ENCODE assay signal across 9 cellular contexts in the genomic region with DNA sequence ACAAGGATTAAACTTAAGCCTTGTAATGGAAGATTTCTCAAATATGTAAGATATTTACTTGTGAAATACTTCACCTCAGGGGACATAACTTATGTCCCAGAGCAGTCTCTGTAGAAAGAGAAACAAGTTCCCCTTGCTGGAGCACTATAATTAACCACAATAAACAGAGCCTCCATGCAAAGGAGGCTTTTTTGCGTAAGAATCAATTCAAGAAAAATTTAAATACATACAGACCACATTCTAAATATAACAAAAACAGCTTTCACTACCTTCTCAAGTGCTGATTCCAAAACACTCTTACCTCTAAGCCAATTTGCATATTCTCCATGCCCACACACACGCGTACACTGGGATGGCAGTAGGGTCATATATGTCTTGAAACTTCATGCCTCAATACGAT. TPM values are rescaled to one million over a fixed set of nuclear protein-coding genes. Genes with fewer than 3 reads are reported as not detected.
DNase-seq lines count a peak whose midpoint lies in the region; ATAC-seq and TF ChIP-seq lines count a peak whose summit lies in the region.
"Had no signal": no experiment of that assay in that cellular context is flagged by ENCODE, and none has a peak within 500 bp of the region (broad histone marks: within the 10 kb centered on the region; RNA-seq: fewer than 3 reads in every experiment).

No MANE protein-coding gene starts in this region.

- WGBS in body of pancreas, 2 donors = 91 to 95% methylated on average over 4 of the region's 4 CpGs

- DNase-seq in GM19238 (ENCODE audit: insufficient read length, low spot score) (peak; percentile 29), MV-4-11 (lab: John Stamatoyannopoulos, UW) (peak; percentile 90), stromal cell of bone marrow (ENCODE audit: low read depth) (peak; percentile 2), DMS153 (lab: John Stamatoyannopoulos, UW) (no peak), body of pancreas (no peak), hippocampal formation (lab: John Stamatoyannopoulos, UW) (no peak)
- no peak for DNase-seq in activated CD4-positive, alpha-beta T cell treated with anti-CD3 and anti-CD28 coated beads for 1 hour
- DNase-seq: stimulated activated naive CD4-positive, alpha-beta T cell had no signal

- intact Hi-C loops in body of pancreas (cut with DNase I) = no loop called here

- no peak overlapping the region for H3K27ac ChIP-seq in body of pancreas

- peak; percentile 88 for ATAC-seq in HG02840 (IDR thresholded peaks at IDR 0.05; ENCODE audit: low FRiP score, unreplicated experiment)
- ATAC-seq in body of pancreas = no peak

- no peak overlapping the region for H3K4me3 ChIP-seq in body of pancreas

- H3K9me3 ChIP-seq in body of pancreas = no peaks in the 10 kb centered on the region

- no peak for TF ChIP-seq POLR2A in body of pancreas (IDR thresholded peaks at IDR 0.05)

- H3K36me3 ChIP-seq in body of pancreas (replicated peaks in 1 of 2; ENCODE audit: insufficient read depth in 1 of 2, low read depth in 2 of 2) = no peaks in the 10 kb centered on the region

- no peaks in the 10 kb centered on the region for H3K4me1 ChIP-seq in body of pancreas

- no peaks in the 10 kb centered on the region for H3K27me3 ChIP-seq in body of pancreas

- TF ChIP-seq CTCF in body of pancreas (IDR thresholded peaks at IDR 0.05) = no peak

RNA-seq across cellular contexts. Expression of gene CCNB1, which starts 30.7 kb away (rescaled TPM):
- 1 to 10 TPM; 1.6 to 4.9 TPM for total RNA-seq in body of pancreas

RNA-seq across cellular contexts. Expression of gene SLC30A5, which starts 42.5 kb away (rescaled TPM):
- total RNA-seq in body of pancreas = 10 to 100 TPM; 30.3 to 35.0 TPM

RNA-seq across cellular contexts. Expression of gene CENPH, which starts 53.1 kb away (rescaled TPM):
- total RNA-seq in body of pancreas = 1 to 10 TPM in 1 of 2 donors, under 1 TPM in 1; 0.33 to 2.6 TPM

Comparison
In these comparisons a context has a peak if more than half of its experiments do, and no peak if none do; other contexts are left out.
1. DNase-seq: peak in GM19238 (single experiment), MV-4-11 (single experiment) and stromal cell of bone marrow (single experiment); none in activated CD4-positive, alpha-beta T cell treated with anti-CD3 and anti-CD28 coated beads for 1 hour (single experiment), DMS153 (single experiment), body of pancreas (0 of 4) and hippocampal formation (0 of 2).